ENCODE assay signal across 9 cellular contexts in the genomic region with DNA sequence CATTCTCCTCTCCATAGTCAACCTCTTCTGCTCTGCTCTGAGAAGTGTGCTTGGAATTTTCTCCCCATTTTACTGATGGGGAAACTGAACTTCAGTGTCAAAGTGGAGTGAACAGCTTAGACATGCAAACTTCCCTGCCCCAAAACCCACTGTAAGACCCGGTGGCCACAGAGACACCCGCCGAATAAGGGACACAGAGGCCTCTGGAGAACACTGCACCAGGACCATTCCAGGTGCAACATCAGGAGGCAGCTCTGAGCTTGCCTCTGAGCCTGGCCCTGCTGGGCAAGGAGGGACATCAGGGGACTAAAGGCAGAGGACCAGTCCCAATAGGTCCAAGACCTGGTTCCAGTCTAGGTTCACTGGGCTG. TPM values are rescaled to one million over a fixed set of nuclear protein-coding genes. Genes with fewer than 3 reads are reported as not detected.
DNase-seq lines count a peak whose midpoint lies in the region; ATAC-seq and TF ChIP-seq lines count a peak whose summit lies in the region.
"Had no signal": no experiment of that assay in that cellular context is flagged by ENCODE, and none has a peak within 500 bp of the region (broad histone marks: within the 10 kb centered on the region; RNA-seq: fewer than 3 reads in every experiment).

No MANE protein-coding gene starts in this region.

- DNase-seq in cardiac muscle cell (ENCODE audit: low read depth in 1 of 2, low spot score in 1 of 2) (no peak), Right ventricle myocardium inferior (ENCODE audit: missing footprints) (no peak), NCI-H774 (lab: John Stamatoyannopoulos, UW) (no peak), NCI-H524 (lab: John Stamatoyannopoulos, UW) (no peak), NCI-H2227 treated with DMSO at 0.1 percent for 48 hours (lab: John Stamatoyannopoulos, UW) (no peak)
- DNase-seq: DMS79 had no signal

- ATAC-seq in Right ventricle myocardium inferior = no peak
- no peak for ATAC-seq in GM21390 (IDR thresholded peaks at IDR 0.05; ENCODE audit: unreplicated experiment)

- peak overlapping the region; percentile 94 for H3K27ac ChIP-seq in cardiac muscle cell
- H3K27ac ChIP-seq in cingulate gyrus (ENCODE audit: low read depth, low read length) = peak overlapping the region; percentile 88
- peak overlapping the region; percentile 92 for H3K27ac ChIP-seq in muscle layer of duodenum (ENCODE audit: low read length)

- no peaks in the 10 kb centered on the region for H3K27me3 ChIP-seq in cardiac muscle cell
- H3K27me3 ChIP-seq in muscle layer of duodenum (ENCODE audit: low read depth, low read length) = no peaks in the 10 kb centered on the region

- no peak for TF ChIP-seq CTCF in cardiac muscle cell (IDR thresholded peaks at IDR 0.05; ENCODE audit: low read depth, low read length)

- H3K36me3 ChIP-seq in cardiac muscle cell (no peaks in the 10 kb centered on the region), muscle layer of duodenum (ENCODE audit: control insufficient read depth in 1 of 2, insufficient read depth in 2 of 2, low read length in 2 of 2) (peaks cover 3 to 11% of the 10 kb centered on the region in 2 donors)

- H3K4me3 ChIP-seq in cardiac muscle cell (no peak overlapping the region), muscle layer of duodenum (ENCODE audit: low read depth in 1 of 2, low read length in 2 of 2) (peak overlapping the region; percentile 70 to 80)

- H3K9me3 ChIP-seq in cardiac muscle cell (ENCODE audit: low read depth) (no peaks in the 10 kb centered on the region), muscle layer of duodenum (ENCODE audit: control insufficient read depth in 1 of 2, low read length in 2 of 2) (no peaks in the 10 kb centered on the region)

- H3K4me1 ChIP-seq in cardiac muscle cell (ENCODE audit: low read depth) (peaks cover 65% of the 10 kb centered on the region), muscle layer of duodenum (ENCODE audit: control insufficient read depth in 1 of 2, insufficient read depth in 2 of 2, low read length in 2 of 2) (peaks cover 48 to 62% of the 10 kb centered on the region in 2 donors)

- intact Hi-C loops in Right ventricle myocardium inferior (cut with DNase I) = no loop called here

RNA-seq across cellular contexts. Expression of a gene that starts 1.7 kb away (rescaled TPM):
- total RNA-seq in cardiac muscle cell = 43.3 and 93.0 TPM in 2 replicates
- polyA plus RNA-seq in cardiac muscle cell = 43.7 and 55.9 TPM in 2 replicates
- total RNA-seq in Right ventricle myocardium inferior = 38.8 TPM

RNA-seq across cellular contexts. Expression of a gene that starts 45.0 kb away (rescaled TPM):
- total RNA-seq in cardiac muscle cell (23.3 and 26.2 TPM in 2 replicates), Right ventricle myocardium inferior (23.2 TPM)
- 28.9 and 29.2 TPM in 2 replicates for polyA plus RNA-seq in cardiac muscle cell

RNA-seq across cellular contexts. Expression of a gene that starts 59.3 kb away (rescaled TPM):
- total RNA-seq in cardiac muscle cell (3.8 and 8.8 TPM in 2 replicates), Right ventricle myocardium inferior (37.3 TPM)
- 3.3 and 5.5 TPM in 2 replicates for polyA plus RNA-seq in cardiac muscle cell
